ENCODE assay signal across 25 cellular contexts in genomic region chr2:64221935-64222334, GRCh38.
DNase-seq lines count a peak whose midpoint lies in the region; ATAC-seq and TF ChIP-seq lines count a peak whose summit lies in the region.
"Had no signal": no experiment of that assay in that cellular context is flagged by ENCODE, and none has a peak within 500 bp of the region (broad histone marks: within the 10 kb centered on the region; RNA-seq: fewer than 3 reads in every experiment).

No MANE protein-coding gene starts in this region.

- peaks cover 0 to 51% of the 10 kb centered on the region in 2 donors for H3K4me1 ChIP-seq in left lung
- no peaks in the 10 kb centered on the region for H3K4me1 ChIP-seq in BE2C

- CTCF ChIA-PET in CD4-positive, alpha-beta T cell (lab: Charles Lee) = interaction anchor here (1.1 kb wide), 1 partner anchor 49 kb away, joined by 3 read pairs; no protein-coding TSS in a partner anchor

- in situ Hi-C loops in G401 (cut with HindIII; ENCODE audit: low sequenced_read_pairs) = no loop called here

- no peaks in the 10 kb centered on the region for H3K27me3 ChIP-seq in CD4-positive, alpha-beta T cell (ENCODE audit: control insufficient read depth, insufficient read depth, low read length)
- no peaks in the 10 kb centered on the region for H3K27me3 ChIP-seq in left lung
- no peaks in the 10 kb centered on the region for H3K27me3 ChIP-seq in BE2C
- H3K27me3 ChIP-seq: tibial nerve had no signal

- H3K4me1 Mint-ChIP-seq in CD4-positive, alpha-beta T cell (ENCODE audit: low read depth) = peaks cover 50% of the 10 kb centered on the region
- peaks cover 56% of the 10 kb centered on the region for H3K4me1 Mint-ChIP-seq in activated T-cell treated with anti-CD3 and anti-CD28 coated beads, Interleukin-2, amount 50 U/mL, for 24 hours (ENCODE audit: low read depth)

- H3K27ac ChIP-seq in CD4-positive, alpha-beta T cell (ENCODE audit: low read depth, low read length) = no peak overlapping the region
- H3K27ac ChIP-seq in left lung = peak overlapping the region in 1 of 2 donors; percentile 84
- H3K27ac ChIP-seq: KMS-11, RWPE1, tibial nerve, WERI-Rb-1 had no signal

- TF ChIP-seq CTCF in CD4-positive, alpha-beta T cell (IDR thresholded peaks at IDR 0.05) = no peak
- TF ChIP-seq CTCF in left lung (IDR thresholded peaks at IDR 0.05) = no peak
- no peak for TF ChIP-seq CTCF in BE2C (IDR thresholded peaks at IDR 0.05; ENCODE audit: low read depth, low read length)

- H3K9me3 Mint-ChIP-seq in CD4-positive, alpha-beta T cell = no peaks in the 10 kb centered on the region
- H3K9me3 Mint-ChIP-seq in activated T-cell treated with anti-CD3 and anti-CD28 coated beads, Interleukin-2, amount 50 U/mL, for 24 hours = no peaks in the 10 kb centered on the region
- H3K9me3 Mint-ChIP-seq: activated CD4-positive, alpha-beta T cell treated with anti-CD3 and anti-CD28 coated beads, Interleukin-2, amount 10 ng/mL, durations not matched to agents 24 days and 14 days; CD8-positive, alpha-beta T cell; stimulated activated naive CD8-positive, alpha-beta T cell treated with anti-CD3 and anti-CD28 coated beads, Interleukin-15, Interleukin-2, amounts not matched to agents 100 ng/mL and 50 ng/mL, for 24 hours; T-helper 2 cell treated with Interferon-gamma antibody and Interleukin-4, amounts not matched to agents 5 μg/mL and 100 μg/mL, for 36 hours had no signal

- H3K4me3 Mint-ChIP-seq in CD4-positive, alpha-beta T cell = no peak overlapping the region
- no peak overlapping the region for H3K4me3 Mint-ChIP-seq in activated T-cell treated with anti-CD3 and anti-CD28 coated beads, Interleukin-2, amount 50 U/mL, for 24 hours
- H3K4me3 Mint-ChIP-seq: activated CD8-positive, alpha-beta memory T cell treated with anti-CD3 and anti-CD28 coated beads, Interleukin-2, amount 10 ng/mL, durations not matched to agents 7 days and 5 days; CD8-positive, alpha-beta T cell; stimulated activated naive CD8-positive, alpha-beta T cell treated with anti-CD3 and anti-CD28 coated beads, Interleukin-15, Interleukin-2, amounts not matched to agents 100 ng/mL and 50 ng/mL, for 24 hours; T-helper 2 cell treated with Interferon-gamma antibody and Interleukin-4, amounts not matched to agents 5 μg/mL and 100 μg/mL, for 36 hours had no signal

- POLR2A ChIA-PET in CD4-positive, alpha-beta T cell (lab: Charles Lee) = interaction anchor here (1.8 kb wide), 1 partner anchor 97 kb away, joined by 6 read pairs; no protein-coding TSS in a partner anchor

- no peaks in the 10 kb centered on the region for H3K36me3 Mint-ChIP-seq in CD4-positive, alpha-beta T cell (ENCODE audit: low read depth)
- no peaks in the 10 kb centered on the region for H3K36me3 Mint-ChIP-seq in activated T-cell treated with anti-CD3 and anti-CD28 coated beads, Interleukin-2, amount 50 U/mL, for 24 hours (ENCODE audit: low read depth)
- H3K36me3 Mint-ChIP-seq: CD8-positive, alpha-beta T cell had no signal

- H3K4me3 ChIP-seq in left lung (no peak overlapping the region), BE2C (ENCODE audit: low read depth, low read length) (no peak overlapping the region)
- H3K4me3 ChIP-seq: tibial nerve had no signal

- H3K36me3 ChIP-seq in left lung (no peaks in the 10 kb centered on the region), BE2C (no peaks in the 10 kb centered on the region)
- H3K36me3 ChIP-seq: tibial nerve, WERI-Rb-1 had no signal

- H3K27me3 Mint-ChIP-seq in CD4-positive, alpha-beta T cell = no peaks in the 10 kb centered on the region
- H3K27me3 Mint-ChIP-seq in activated T-cell treated with anti-CD3 and anti-CD28 coated beads, Interleukin-2, amount 50 U/mL, for 24 hours = no peaks in the 10 kb centered on the region
- H3K27me3 Mint-ChIP-seq: activated CD4-positive, alpha-beta T cell treated with anti-CD3 and anti-CD28 coated beads, Interleukin-2, amount 10 ng/mL, durations not matched to agents 24 days and 14 days; activated CD8-positive, alpha-beta memory T cell treated with anti-CD3 and anti-CD28 coated beads, Interleukin-2, amount 10 ng/mL, durations not matched to agents 7 days and 5 days; naive B cell; stimulated activated naive CD8-positive, alpha-beta T cell treated with anti-CD3 and anti-CD28 coated beads, Interleukin-15, Interleukin-2, amounts not matched to agents 100 ng/mL and 50 ng/mL, for 24 hours had no signal

- DNase-seq in CD4-positive, alpha-beta T cell = no peak
- peak; percentile 59 for DNase-seq in G401 (ENCODE audit: low spot score)
- DNase-seq in left lung = no peak
- no peak for DNase-seq in sciatic nerve (ENCODE audit: low spot score)
- no peak for DNase-seq in T-helper 2 cell
- DNase-seq in NCI-H1105 treated with DMSO at 0.1 percent for 48 hours (lab: John Stamatoyannopoulos, UW) = no peak
- no peak for DNase-seq in activated T-cell treated with anti-CD3 and anti-CD28 coated beads, Interleukin-2, amount 50 U/mL, for 24 hours
- DNase-seq in BE2C = no peak
- DNase-seq: activated CD4-positive, alpha-beta T cell treated with anti-CD3 and anti-CD28 coated beads, Interleukin-2, amount 10 ng/mL, durations not matched to agents 24 days and 14 days; activated CD8-positive, alpha-beta memory T cell treated with anti-CD3 and anti-CD28 coated beads, Interleukin-2, amount 10 ng/mL, durations not matched to agents 7 days and 5 days; CD8-positive, alpha-beta T cell; DMS153; naive B cell; NCI-H146; NCI-H82; occipital lobe; retina; SK-N-SH; WERI-Rb-1 had no signal

- ATAC-seq in CD4-positive, alpha-beta T cell (ENCODE audit: poor library complexity) = no peak
- ATAC-seq in left lung (peak; percentile 64), sciatic nerve (peak; percentile 28)
- ATAC-seq: activated CD8-positive, alpha-beta memory T cell treated with anti-CD3 and anti-CD28 coated beads, Interleukin-2, amount 10 ng/mL, durations not matched to agents 7 days and 5 days; activated naive CD4-positive, alpha-beta T cell treated with anti-CD3 and anti-CD28 coated beads, Interleukin-2, amount 50 U/mL, for 72 hours; CD8-positive, alpha-beta T cell had no signal

- peak overlapping the region; percentile 77 for H3K27ac Mint-ChIP-seq in CD4-positive, alpha-beta T cell
- no peak overlapping the region for H3K27ac Mint-ChIP-seq in activated T-cell treated with anti-CD3 and anti-CD28 coated beads, Interleukin-2, amount 50 U/mL, for 24 hours
- H3K27ac Mint-ChIP-seq: activated CD8-positive, alpha-beta memory T cell treated with anti-CD3 and anti-CD28 coated beads, Interleukin-2, amount 10 ng/mL, durations not matched to agents 7 days and 5 days; CD8-positive, alpha-beta T cell; stimulated activated naive CD8-positive, alpha-beta T cell treated with anti-CD3 and anti-CD28 coated beads, Interleukin-15, Interleukin-2, amounts not matched to agents 100 ng/mL and 50 ng/mL, for 24 hours; T-helper 2 cell treated with Interferon-gamma antibody and Interleukin-4, amounts not matched to agents 5 μg/mL and 100 μg/mL, for 36 hours had no signal

- H3K9me3 ChIP-seq in CD4-positive, alpha-beta T cell (ENCODE audit: control insufficient read depth, low read length) = no peaks in the 10 kb centered on the region
- no peaks in the 10 kb centered on the region for H3K9me3 ChIP-seq in left lung
- no peaks in the 10 kb centered on the region for H3K9me3 ChIP-seq in BE2C
- H3K9me3 ChIP-seq: SK-N-SH, tibial nerve had no signal

- intact Hi-C loops in CD4-positive, alpha-beta T cell (cut with DNase I, micrococcal nuclease) = no loop called here
- intact Hi-C loops in left lung (cut with DNase I) (no loop called here), sciatic nerve (cut with DNase I) (no loop called here)
